ENCODE assay signal across 15 cellular contexts in the genomic region with DNA sequence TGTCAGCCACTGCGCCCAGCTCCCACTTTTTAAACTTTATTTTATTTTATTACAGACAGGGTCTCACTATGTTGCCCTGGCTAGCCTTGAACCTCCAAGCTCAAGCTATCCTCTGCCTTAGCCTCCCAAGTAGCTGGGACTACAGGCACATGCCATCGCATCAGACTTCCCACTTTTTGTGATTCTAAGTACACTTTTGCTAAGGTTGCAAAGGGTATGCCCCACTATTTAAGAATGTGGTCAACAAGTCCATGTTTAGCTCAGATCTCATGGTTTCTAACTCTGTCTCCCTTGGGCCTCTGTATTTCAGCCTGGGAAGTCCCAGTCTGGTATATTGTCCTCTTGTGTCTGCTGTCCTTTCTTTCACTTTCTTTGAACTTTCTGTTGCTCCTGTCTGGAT. TPM values are rescaled to one million over a fixed set of nuclear protein-coding genes. Genes with fewer than 3 reads are reported as not detected.
DNase-seq lines count a peak whose midpoint lies in the region; ATAC-seq, FAIRE-seq and TF ChIP-seq lines count a peak whose summit lies in the region.
"Had no signal": no experiment of that assay in that cellular context is flagged by ENCODE, and none has a peak within 500 bp of the region (broad histone marks: within the 10 kb centered on the region; RNA-seq: fewer than 3 reads in every experiment).

No MANE protein-coding gene starts in this region.

- RAD21 ChIA-PET in GM12878 (lab: Charles Lee; ENCODE audit: unreplicated experiment): interaction anchor here (0.8 to 6.1 kb wide), 21 partner anchors 8 to 321 kb away, joined by 3 to 46 read pairs (median 4); a partner anchor contains a TSS

- ATAC-seq in GM18520 (IDR thresholded peaks at IDR 0.05; ENCODE audit: unreplicated experiment) (peak; percentile 90), GM21423 (IDR thresholded peaks at IDR 0.05; ENCODE audit: unreplicated experiment) (peak; percentile 87), HG03045 (IDR thresholded peaks at IDR 0.05; ENCODE audit: unreplicated experiment) (peak; percentile 79), GM12878 (peak; percentile 97)
- ATAC-seq: Right ventricle myocardium inferior had no signal

- TF ChIP-seq CTCF in GM12878 (IDR thresholded peaks at IDR 0.05 in 2 of 3, conservative IDR thresholded peaks at IDR 0.05 in 1 of 3; ENCODE audit: control insufficient read depth in 2 of 3, extremely low read depth in 1 of 3, insufficient read depth in 1 of 3, low read depth in 3 of 3, low read length in 3 of 3): no peak

- no peaks in the 10 kb centered on the region for H3K27me3 ChIP-seq in GM12878 (replicated peaks in 1 of 2; ENCODE audit: control insufficient read depth in 2 of 2, insufficient read depth in 2 of 2, low read length in 1 of 2)
- no peaks in the 10 kb centered on the region for H3K27me3 ChIP-seq in effector memory CD4-positive, alpha-beta T cell (replicated peaks; ENCODE audit: control insufficient read depth, insufficient read depth, low read length, poor library complexity, severe bottlenecking)
- H3K27me3 ChIP-seq: spleen, uterus had no signal

- CTCF ChIA-PET in GM12878 (lab: Yijun Ruan, JAX): interaction anchor here (0.9 to 3.3 kb wide), 8 partner anchors 26 to 105 kb away, joined by 3 to 15 read pairs (median 5); no protein-coding TSS in a partner anchor

- no peak for FAIRE-seq in GM12878 (lab: Jason Lieb, UNC)

- TF ChIP-seq POLR2A in GM12878 (IDR thresholded peaks at IDR 0.05; ENCODE audit: low read depth, low read length): no peak

- in situ Hi-C loops in GM12878 (cut with MboI): no loop called here

- H3K36me3 ChIP-seq in GM12878 (ENCODE audit: control insufficient read depth in 2 of 2, insufficient read depth in 2 of 2, low read length in 1 of 2): no peaks in the 10 kb centered on the region
- no peaks in the 10 kb centered on the region for H3K36me3 ChIP-seq in effector memory CD4-positive, alpha-beta T cell (ENCODE audit: control insufficient read depth, insufficient read depth, low read length)
- H3K36me3 ChIP-seq: spleen, uterus had no signal

- 0 out of 2 replicates have a peak, but pooled peaks have one; percentile 3 for TF ChIP-seq RAD21 in GM12878 (IDR thresholded peaks at IDR 0.05; ENCODE audit: insufficient read depth, low read depth, low read length)

- H3K79me2 ChIP-seq in GM12878 (ENCODE audit: control insufficient read depth, insufficient read depth, low read length): no peaks in the 10 kb centered on the region

- no peaks in the 10 kb centered on the region for H4K20me1 ChIP-seq in GM12878 (ENCODE audit: control insufficient read depth, insufficient read depth)

- H3K4me2 ChIP-seq in GM12878 (ENCODE audit: control insufficient read depth, insufficient read depth): peak overlapping the region; percentile 5; the same call in 1 of the 2 replicates

- peaks cover 11% of the 10 kb centered on the region for H3K4me1 ChIP-seq in GM12878 (ENCODE audit: control insufficient read depth, insufficient read depth, low read length)
- H3K4me1 ChIP-seq in effector memory CD4-positive, alpha-beta T cell (ENCODE audit: control insufficient read depth, insufficient read depth, low read length, poor library complexity, severe bottlenecking): no peaks in the 10 kb centered on the region
- H3K4me1 ChIP-seq: uterus had no signal

- SMC1A ChIA-PET in GM12878 (lab: Charles Lee; ENCODE audit: uncharacterized antibody, unreplicated experiment): interaction anchor here (0.6 to 5.0 kb wide), 24 partner anchors 9 to 311 kb away, joined by 3 to 35 read pairs (median 4); a partner anchor contains a TSS

- H3K9me3 ChIP-seq in GM12878 (replicated peaks; ENCODE audit: control insufficient read depth, insufficient read depth, low read length): no peaks in the 10 kb centered on the region
- no peaks in the 10 kb centered on the region for H3K9me3 ChIP-seq in effector memory CD4-positive, alpha-beta T cell (ENCODE audit: control insufficient read depth, low read length)
- H3K9me3 ChIP-seq: spleen, uterus had no signal

- no peak overlapping the region for H3K9ac ChIP-seq in GM12878 (ENCODE audit: control insufficient read depth, insufficient read depth, low read length)

- peak; percentile 56 for DNase-seq in GM12878 (ENCODE audit: low read depth, low spot score)
- DNase-seq in effector memory CD4-positive, alpha-beta T cell: no peak
- no peak for DNase-seq in iPS-NIHi11 (ENCODE audit: low spot score)
- DNase-seq in activated effector memory CD4-positive, alpha-beta T cell treated with Interleukin-2 at 50 U/mL for 16 hours: no peak
- DNase-seq in AG20443 (ENCODE audit: low spot score): no peak
- DNase-seq: activated T-cell treated with anti-CD3 and anti-CD28 coated beads, Interleukin-2, amount 50 U/mL, for 1 hour; DND-41; endodermal cell; NCI-H510A; spleen; uterus had no signal

- TF ChIP-seq EP300 in GM12878 (IDR thresholded peaks at IDR 0.05; ENCODE audit: borderline replicate concordance in 1 of 2, control insufficient read depth in 1 of 2, low read depth in 2 of 2, low read length in 2 of 2): no peak

- H3K4me3 ChIP-seq in GM12878: no peak overlapping the region
- H3K4me3 ChIP-seq in effector memory CD4-positive, alpha-beta T cell (ENCODE audit: insufficient read depth, low read depth, low read length, poor library complexity, severe bottlenecking): no peak overlapping the region
- H3K4me3 ChIP-seq: spleen, uterus had no signal

- H2AFZ ChIP-seq in GM12878 (ENCODE audit: control insufficient read depth, low read depth, low read length): no peak overlapping the region

- POLR2A ChIA-PET in GM12878 (lab: Charles Lee): interaction anchor here (0.6 to 3.0 kb wide), 13 partner anchors 12 to 107 kb away, joined by 3 to 23 read pairs (median 3); a partner anchor contains a TSS

- BruUV-seq in GM12878 (replicated peaks; lab: Mats Ljungman, UMichigan): no TSS peak

- no peak overlapping the region for H3K27ac ChIP-seq in GM12878 (ENCODE audit: control insufficient read depth, insufficient read depth)
- H3K27ac ChIP-seq in effector memory CD4-positive, alpha-beta T cell (ENCODE audit: insufficient read depth, low read length, poor library complexity, severe bottlenecking): no peak overlapping the region
- H3K27ac ChIP-seq: spleen, uterus had no signal

- WGBS in GM12878 (ENCODE audit: insufficient coverage, insufficient replicate concordance, low lambda C conversion rate, missing lambda C conversion rate): 47% methylated on average over 2 of the region's 2 CpGs

- intact Hi-C loops in GM12878 (cut with micrococcal nuclease; ENCODE audit: unreplicated experiment): loop anchor here (1.0 kb wide), 2 partner anchors 34 to 63 kb away; no protein-coding TSS in a partner anchor

TF ChIP-seq in GM12878, 131 proteins besides CTCF, POLR2A, EP300 and RAD21 (continues in another document):
- TF ChIP-seq, protein P1, sequence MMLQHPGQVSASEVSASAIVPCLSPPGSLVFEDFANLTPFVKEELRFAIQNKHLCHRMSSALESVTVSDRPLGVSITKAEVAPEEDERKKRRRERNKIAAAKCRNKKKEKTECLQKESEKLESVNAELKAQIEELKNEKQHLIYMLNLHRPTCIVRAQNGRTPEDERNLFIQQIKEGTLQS (IDR thresholded peaks at IDR 0.05; ENCODE audit: borderline replicate concordance, extremely low read depth, low read depth, low read length): no peak
- TF ChIP-seq, protein P2, sequence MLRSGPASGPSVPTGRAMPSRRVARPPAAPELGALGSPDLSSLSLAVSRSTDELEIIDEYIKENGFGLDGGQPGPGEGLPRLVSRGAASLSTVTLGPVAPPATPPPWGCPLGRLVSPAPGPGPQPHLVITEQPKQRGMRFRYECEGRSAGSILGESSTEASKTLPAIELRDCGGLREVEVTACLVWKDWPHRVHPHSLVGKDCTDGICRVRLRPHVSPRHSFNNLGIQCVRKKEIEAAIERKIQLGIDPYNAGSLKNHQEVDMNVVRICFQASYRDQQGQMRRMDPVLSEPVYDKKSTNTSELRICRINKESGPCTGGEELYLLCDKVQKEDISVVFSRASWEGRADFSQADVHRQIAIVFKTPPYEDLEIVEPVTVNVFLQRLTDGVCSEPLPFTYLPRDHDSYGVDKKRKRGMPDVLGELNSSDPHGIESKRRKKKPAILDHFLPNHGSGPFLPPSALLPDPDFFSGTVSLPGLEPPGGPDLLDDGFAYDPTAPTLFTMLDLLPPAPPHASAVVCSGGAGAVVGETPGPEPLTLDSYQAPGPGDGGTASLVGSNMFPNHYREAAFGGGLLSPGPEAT (IDR thresholded peaks at IDR 0.05; ENCODE audit: low read depth): peak; percentile 91
- TF ChIP-seq TBL1XR1 (IDR thresholded peaks at IDR 0.05; ENCODE audit: low read depth, low read length) (0 out of 2 replicates have a peak, but pooled peaks have one; percentile 7), SREBF1 (IDR thresholded peaks at IDR 0.05; ENCODE audit: low read length) (no peak), IKZF2 (IDR thresholded peaks at IDR 0.05) (peak; percentile 77; a peak in 3 of 4 replicates), NR2F1 (conservative IDR thresholded peaks at IDR 0.05) (0 out of 2 replicates have a peak, but pooled peaks have one; percentile 30)

RNA-seq across cellular contexts. Expression of a gene that starts 35.3 kb away (rescaled TPM):
- total RNA-seq in GM12878 (2013; cell fraction: nucleolus; rRNA removed): 87.4 and 89.2 TPM in 2 replicates
- total RNA-seq in GM12878 (2014; rRNA removed) (6.6 and 8.5 TPM in 2 replicates), GM12878 (2014; rRNA removed; fragmentation: Illumina TruSeq; extraction: Trizol) (8.1 and 8.3 TPM in 2 replicates), GM12878 (2021) (9.2 and 11.1 TPM in 2 replicates)
- polyA plus RNA-seq in GM12878 (2011; ENCODE audit: low read depth): 0.87 TPM
- polyA plus RNA-seq in GM12878 (2011; rRNA removed) (8.6 and 10.3 TPM in 2 replicates), GM12878 (2014; fragmentation: Illumina TruSeq; extraction: Trizol) (2.4 and 2.9 TPM in 2 replicates), GM12878 (2014; fragmentation: Nextera tagmentation; extraction: Ambion mirVana) (1 to 10 TPM in 1 of 2 experiments, under 1 TPM in 1; 0.69 to 4.8 TPM), GM12878 (2014; rRNA removed) (2.2 and 2.7 TPM in 2 replicates), GM12878 (2016; fragmentation: Nextera tagmentation; extraction: Ambion mirVana) (1 to 10 TPM; 2.9 to 3.8 TPM)
- polyA plus RNA-seq in GM12878 (2011; cell fraction: cytosol; rRNA removed): 3.0 and 3.2 TPM in 2 replicates
- 7.6 and 8.6 TPM in 2 replicates for polyA plus RNA-seq in GM12878 (2011; cell fraction: nucleus; rRNA removed)
- 0.80 and 1.3 TPM in 2 replicates for polyA plus RNA-seq in GM12878 (2012)
- polyA minus RNA-seq in GM12878 (2011; rRNA and poly(A)+ RNA removed): 16.3 and 25.9 TPM in 2 replicates
- polyA minus RNA-seq in GM12878 (2011; cell fraction: cytosol; rRNA and poly(A)+ RNA removed): 5.7 and 6.2 TPM in 2 replicates
- polyA minus RNA-seq in GM12878 (2011; cell fraction: nucleus; rRNA and poly(A)+ RNA removed): 8.7 and 10.6 TPM in 2 replicates
